ENCODE assay signal across 19 cellular contexts in the genomic region with DNA sequence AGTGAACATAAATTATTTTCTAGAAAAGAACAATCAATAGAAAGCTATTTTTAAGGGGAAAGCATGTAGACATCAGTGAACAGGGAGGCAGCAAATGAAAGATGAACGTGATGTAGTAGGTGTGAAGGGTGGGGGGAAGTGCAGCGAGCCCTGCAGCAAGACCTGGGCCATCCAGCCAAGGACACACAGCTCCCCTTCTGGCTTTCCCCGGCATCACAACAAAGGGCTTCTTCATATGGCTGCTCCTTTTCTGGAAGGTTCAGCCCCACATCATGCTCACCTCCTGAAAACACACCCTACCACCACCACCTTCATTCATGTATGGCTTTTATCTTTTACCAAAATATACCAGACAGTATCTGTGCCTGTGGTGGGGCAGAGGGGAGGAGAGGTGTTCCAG.
DNase-seq lines count a peak whose midpoint lies in the region; ATAC-seq, FAIRE-seq and TF ChIP-seq lines count a peak whose summit lies in the region.
"Had no signal": no experiment of that assay in that cellular context is flagged by ENCODE, and none has a peak within 500 bp of the region (broad histone marks: within the 10 kb centered on the region; RNA-seq: fewer than 3 reads in every experiment).

No MANE protein-coding gene starts in this region.

- H3K9me3 ChIP-seq in tibial artery (no peaks in the 10 kb centered on the region), SJCRH30 (replicated peaks) (no peaks in the 10 kb centered on the region)
- H3K9me3 ChIP-seq: HAP-1 had no signal

- H3K4me1 ChIP-seq in GM23338 (ENCODE audit: insufficient read depth) (no peaks in the 10 kb centered on the region), tibial artery (peaks cover 0 to 9% (median 3%) of the 10 kb centered on the region in 4 donors), SJCRH30 (no peaks in the 10 kb centered on the region)
- H3K4me1 ChIP-seq: BLaER1 treated with 17β-estradiol and CSF1 and Interleukin-3, amounts not matched to agents 10 nM and 100 nM; HAP-1 had no signal

- H2AFZ ChIP-seq in GM23338 = no peak overlapping the region
- H2AFZ ChIP-seq: GM23248 had no signal

- 0 out of 2 replicates have a peak, but pooled peaks cover 3% of the 10 kb centered on the region for H3K9me2 ChIP-seq in GM23338 (ENCODE audit: insufficient read depth)

- no peaks in the 10 kb centered on the region for H3K36me3 ChIP-seq in GM23338 (ENCODE audit: insufficient read depth)
- H3K36me3 ChIP-seq in brain microvascular endothelial cell (replicated peaks) = no peaks in the 10 kb centered on the region
- H3K36me3 ChIP-seq in tibial artery = no peaks in the 10 kb centered on the region
- no peaks in the 10 kb centered on the region for H3K36me3 ChIP-seq in SJCRH30
- H3K36me3 ChIP-seq: BLaER1 treated with 17β-estradiol and CSF1 and Interleukin-3, amounts not matched to agents 10 nM and 100 nM; HAP-1 had no signal

- POLR2A ChIA-PET in activated CD8-positive, alpha-beta T cell treated with anti-CD3 and anti-CD28 coated beads, Interleukin-2, amount 10 ng/mL, durations not matched to agents 7 days and 5 days (lab: Charles Lee) = no interaction called here

- no peaks in the 10 kb centered on the region; the same call in 1 of the 3 replicates for H3K9me3 Mint-ChIP-seq in GM23338
- H3K9me3 Mint-ChIP-seq in activated CD8-positive, alpha-beta T cell treated with anti-CD3 and anti-CD28 coated beads, Interleukin-2, amount 10 ng/mL, durations not matched to agents 7 days and 5 days (ENCODE audit: insufficient read depth) = no peaks in the 10 kb centered on the region
- H3K9me3 Mint-ChIP-seq: CD4-positive, alpha-beta T cell had no signal

- CTCF ChIA-PET in activated CD8-positive, alpha-beta T cell treated with anti-CD3 and anti-CD28 coated beads, Interleukin-2, amount 10 ng/mL, durations not matched to agents 7 days and 5 days (lab: Charles Lee) = no interaction called here

- H3K36me3 Mint-ChIP-seq in GM23338 (ENCODE audit: low read depth) = no peaks in the 10 kb centered on the region
- H3K36me3 Mint-ChIP-seq in activated CD8-positive, alpha-beta T cell treated with anti-CD3 and anti-CD28 coated beads, Interleukin-2, amount 10 ng/mL, durations not matched to agents 7 days and 5 days (ENCODE audit: low read depth) = no peaks in the 10 kb centered on the region

- H3K4me3 Mint-ChIP-seq in GM23338 = no peak overlapping the region
- H3K4me3 Mint-ChIP-seq in activated CD8-positive, alpha-beta T cell treated with anti-CD3 and anti-CD28 coated beads, Interleukin-2, amount 10 ng/mL, durations not matched to agents 7 days and 5 days = no peak overlapping the region
- H3K4me3 Mint-ChIP-seq: CD4-positive, alpha-beta T cell had no signal

- no peak overlapping the region for H3K27ac Mint-ChIP-seq in GM23338
- H3K27ac Mint-ChIP-seq in activated CD8-positive, alpha-beta T cell treated with anti-CD3 and anti-CD28 coated beads, Interleukin-2, amount 10 ng/mL, durations not matched to agents 7 days and 5 days = no peak overlapping the region
- H3K27ac Mint-ChIP-seq: CD4-positive, alpha-beta T cell had no signal

- H3K27me3 Mint-ChIP-seq in GM23338 (ENCODE audit: insufficient read depth, low read depth, poor library complexity) = peaks cover 13% of the 10 kb centered on the region
- H3K27me3 Mint-ChIP-seq in activated CD8-positive, alpha-beta T cell treated with anti-CD3 and anti-CD28 coated beads, Interleukin-2, amount 10 ng/mL, durations not matched to agents 7 days and 5 days (ENCODE audit: low read depth) = peaks cover 10% of the 10 kb centered on the region

- H3K27ac ChIP-seq in 22Rv1 = no peak overlapping the region
- H3K27ac ChIP-seq in GM23338 (ENCODE audit: low read depth) = no peak overlapping the region
- no peak overlapping the region for H3K27ac ChIP-seq in brain microvascular endothelial cell
- no peak overlapping the region for H3K27ac ChIP-seq in tibial artery
- no peak overlapping the region for H3K27ac ChIP-seq in SJCRH30
- H3K27ac ChIP-seq: BLaER1 treated with 17β-estradiol and CSF1 and Interleukin-3, amounts not matched to agents 10 nM and 100 nM; GM23248 had no signal

- ATAC-seq in GM23338 = no peak
- no peak for ATAC-seq in activated CD8-positive, alpha-beta T cell treated with anti-CD3 and anti-CD28 coated beads, Interleukin-2, amount 10 ng/mL, durations not matched to agents 7 days and 5 days
- ATAC-seq: HepG2 had no signal

- H3F3A ChIP-seq in GM23338 (replicated peaks; ENCODE audit: low read depth) = no peaks in the 10 kb centered on the region

- FAIRE-seq in GM19239 (lab: Jason Lieb, UNC) = no peak
- FAIRE-seq: HepG2, HTR-8/SVneo had no signal

- no peak overlapping the region for H3K4me2 ChIP-seq in GM23338
- H3K4me2 ChIP-seq: BLaER1 treated with 17β-estradiol and CSF1 and Interleukin-3, amounts not matched to agents 10 nM and 100 nM had no signal

- H4K20me1 ChIP-seq in GM23338 (replicated peaks; ENCODE audit: insufficient read depth) = no peaks in the 10 kb centered on the region
- H4K20me1 ChIP-seq: BLaER1 treated with 17β-estradiol and CSF1 and Interleukin-3, amounts not matched to agents 10 nM and 100 nM had no signal

- intact Hi-C loops in tibial artery (cut with DNase I; ENCODE audit: low total_unique reads) = no loop called here

- peak; percentile 6; the same call in 1 of the 2 replicates for TF ChIP-seq CTCF in 22Rv1 (IDR thresholded peaks at IDR 0.05)
- TF ChIP-seq CTCF in GM23338 (conservative IDR thresholded peaks at IDR 0.05; ENCODE audit: low read depth in 2 of 2) = peak; percentile 20 to 39; a peak in 3 of 4 replicates
- peak; percentile 19 for TF ChIP-seq CTCF in brain microvascular endothelial cell (IDR thresholded peaks at IDR 0.05; ENCODE audit: low read depth, low read length, missing control alignments)
- no peak for TF ChIP-seq CTCF in tibial artery (IDR thresholded peaks at IDR 0.05)

- H3K4me1 Mint-ChIP-seq in GM23338 = no peaks in the 10 kb centered on the region; the same call in 2 of the 3 replicates
- no peaks in the 10 kb centered on the region for H3K4me1 Mint-ChIP-seq in activated CD8-positive, alpha-beta T cell treated with anti-CD3 and anti-CD28 coated beads, Interleukin-2, amount 10 ng/mL, durations not matched to agents 7 days and 5 days (ENCODE audit: low read depth)

- no peaks in the 10 kb centered on the region for H3K79me2 ChIP-seq in GM23338 (replicated peaks; ENCODE audit: insufficient read depth)

- in situ Hi-C loops in brain microvascular endothelial cell (cut with HindIII; ENCODE audit: low pct_ligation_motif_present, low sequenced_read_pairs) = no loop called here

- H3K4me3 ChIP-seq in GM23338 (no peak overlapping the region), brain microvascular endothelial cell (ENCODE audit: low read depth, low read length) (no peak overlapping the region), tibial artery (no peak overlapping the region), SJCRH30 (no peak overlapping the region)
- H3K4me3 ChIP-seq: BLaER1 treated with 17β-estradiol and CSF1 and Interleukin-3, amounts not matched to agents 10 nM and 100 nM; GM23248; HAP-1 had no signal

- H3K27me3 ChIP-seq in GM23338 (ENCODE audit: insufficient read depth) (no peaks in the 10 kb centered on the region), brain microvascular endothelial cell (replicated peaks) (no peaks in the 10 kb centered on the region), tibial artery (no peaks in the 10 kb centered on the region), SJCRH30 (no peaks in the 10 kb centered on the region)

- peak; percentile 11 for DNase-seq in GM23338 (ENCODE audit: low spot score)
- DNase-seq in NCI-H69 (lab: John Stamatoyannopoulos, UW) = peak; percentile 7
- DNase-seq in brain microvascular endothelial cell = no peak
- DNase-seq in activated CD8-positive, alpha-beta T cell treated with anti-CD3 and anti-CD28 coated beads, Interleukin-2, amount 10 ng/mL, durations not matched to agents 7 days and 5 days = no peak
- no peak for DNase-seq in GM19239 (ENCODE audit: insufficient read length, low spot score)
- no peak for DNase-seq in tibial artery
- DNase-seq in SJCRH30 = no peak
- DNase-seq: ACHN; Calu3; CD4-positive, alpha-beta T cell; DMS 273 treated with DMSO at 0.1 percent for 48 hours; DMS79; GDM1; GM23248 had no signal

Comparison
In these comparisons a context has a peak if more than half of its experiments do, and no peak if none do; other contexts are left out.
1. CTCF ChIP-seq: peak in 22Rv1 (single experiment), GM23338 (2 of 2) and brain microvascular endothelial cell (single experiment); none in tibial artery (0 of 2).
2. DNase-seq: peak in GM23338 (single experiment) and NCI-H69 (single experiment); none in brain microvascular endothelial cell (single experiment), activated CD8-positive, alpha-beta T cell treated with anti-CD3 and anti-CD28 coated beads, Interleukin-2, amount 10 ng/mL, durations not matched to agents 7 days and 5 days (single experiment), GM19239 (single experiment), tibial artery (0 of 2) and SJCRH30 (0 of 2).